Comparison of ENCODE assay signal across 1 cellular context in genomic region chr4:148790691-148791090, GRCh38.
TF ChIP-seq lines count a peak whose summit lies in the region.

No MANE protein-coding gene starts in this region.

TF ChIP-seq in IMR-90, 13 proteins besides CTCF, POLR2A, EP300 and RAD21:
- no peak for TF ChIP-seq SMC3 (IDR thresholded peaks at IDR 0.05; ENCODE audit: low read depth, low read length)
- peak; percentile 51 for TF ChIP-seq MAFK (IDR thresholded peaks at IDR 0.05; ENCODE audit: low read depth, low read length)
- TF ChIP-seq CHD1 (IDR thresholded peaks at IDR 0.05; ENCODE audit: low read depth, low read length): no peak
- TF ChIP-seq FOS (IDR thresholded peaks at IDR 0.05; ENCODE audit: low read depth, low read length): 0 out of 2 replicates have a peak, but pooled peaks have one; percentile 4
- TF ChIP-seq USF2 (IDR thresholded peaks at IDR 0.05; ENCODE audit: low read depth, low read length): no peak
- no peak for TF ChIP-seq ELK1 (IDR thresholded peaks at IDR 0.05; ENCODE audit: borderline replicate concordance, low read depth, low read length)
- no peak for TF ChIP-seq MXI1 (IDR thresholded peaks at IDR 0.05; ENCODE audit: borderline replicate concordance, low read depth, low read length)
- peak; percentile 77 for TF ChIP-seq CEBPB (IDR thresholded peaks at IDR 0.05; ENCODE audit: low read depth, low read length)
- 0 out of 2 replicates have a peak, but pooled peaks have one; percentile 4 for TF ChIP-seq BHLHE40 (IDR thresholded peaks at IDR 0.05; ENCODE audit: low read depth, low read length)
- TF ChIP-seq MAZ (IDR thresholded peaks at IDR 0.05; ENCODE audit: borderline replicate concordance, low read depth, low read length): no peak
- peak; percentile 95 for TF ChIP-seq NFE2L2 (IDR thresholded peaks at IDR 0.05; ENCODE audit: low read depth, low read length)
- TF ChIP-seq RCOR1 (IDR thresholded peaks at IDR 0.05; ENCODE audit: insufficient replicate concordance, low read length): peak; percentile 60
- TF ChIP-seq RFX5 (IDR thresholded peaks at IDR 0.05; ENCODE audit: low read depth, low read length): no peak
